ENCODE assay signal across 8 cellular contexts in genomic region chr11:118820412-118821357, GRCh38. TPM values are rescaled to one million over a fixed set of nuclear protein-coding genes. Genes with fewer than 3 reads are reported as not detected.
DNase-seq lines count a peak whose midpoint lies in the region; ATAC-seq and TF ChIP-seq lines count a peak whose summit lies in the region.

No MANE protein-coding gene starts in this region.

- ATAC-seq in activated CD8-positive, alpha-beta T cell treated with anti-CD3 and anti-CD28 coated beads for 36 hours: peak; percentile 86
- no peak for ATAC-seq in activated CD8-positive, alpha-beta T cell treated with anti-CD3 and anti-CD28 coated beads, Interleukin-2, amount 10 ng/mL, durations not matched to agents 7 days and 5 days
- ATAC-seq in HG02610 (IDR thresholded peaks at IDR 0.05; ENCODE audit: unreplicated experiment): peak; percentile 94

- CTCF ChIA-PET in activated CD8-positive, alpha-beta T cell treated with anti-CD3 and anti-CD28 coated beads for 36 hours (lab: Charles Lee): interaction anchor here (1.2 to 1.8 kb wide), 2 partner anchors 11 to 30 kb away, joined by 3 to 6 read pairs; partner anchors contain the start of gene DDX6
- CTCF ChIA-PET in activated CD8-positive, alpha-beta T cell treated with anti-CD3 and anti-CD28 coated beads, Interleukin-2, amount 10 ng/mL, durations not matched to agents 7 days and 5 days (lab: Charles Lee): interaction anchor here (1.0 kb wide), 1 partner anchor 28 kb away, joined by 6 read pairs; no protein-coding TSS in a partner anchor

- POLR2A ChIA-PET in activated CD8-positive, alpha-beta T cell treated with anti-CD3 and anti-CD28 coated beads for 36 hours (lab: Charles Lee): interaction anchor here (0.6 to 1.0 kb wide), 3 partner anchors 30 to 108 kb away, joined by 3 read pairs; partner anchors contain the start of gene DDX6
- POLR2A ChIA-PET in activated CD8-positive, alpha-beta T cell treated with anti-CD3 and anti-CD28 coated beads, Interleukin-2, amount 10 ng/mL, durations not matched to agents 7 days and 5 days (lab: Charles Lee): interaction anchor here (0.6 kb wide), 1 partner anchor 287 kb away, joined by 3 read pairs; the partner anchor contains the start of gene C2CD2L

- H3K27ac ChIP-seq in coronary artery: peak overlapping the region; percentile 45 to 81

- H3K4me3 ChIP-seq in coronary artery: no peak overlapping the region

- intact Hi-C loops in activated CD8-positive, alpha-beta T cell treated with anti-CD3 and anti-CD28 coated beads for 36 hours (cut with micrococcal nuclease): no loop called here

- H3K27me3 Mint-ChIP-seq in activated CD8-positive, alpha-beta T cell treated with anti-CD3 and anti-CD28 coated beads for 36 hours: no peaks in the 10 kb centered on the region
- H3K27me3 Mint-ChIP-seq in activated CD8-positive, alpha-beta T cell treated with anti-CD3 and anti-CD28 coated beads, Interleukin-2, amount 10 ng/mL, durations not matched to agents 7 days and 5 days (ENCODE audit: low read depth): no peaks in the 10 kb centered on the region

- no peak for TF ChIP-seq CTCF in activated CD8-positive, alpha-beta T cell treated with anti-CD3 and anti-CD28 coated beads for 36 hours (IDR thresholded peaks at IDR 0.05)
- TF ChIP-seq CTCF in coronary artery (IDR thresholded peaks at IDR 0.05): no peak

- peak; percentile 44 for DNase-seq in activated CD8-positive, alpha-beta T cell treated with anti-CD3 and anti-CD28 coated beads for 36 hours
- no peak for DNase-seq in activated CD8-positive, alpha-beta T cell treated with anti-CD3 and anti-CD28 coated beads, Interleukin-2, amount 10 ng/mL, durations not matched to agents 7 days and 5 days
- peak; percentile 85 for DNase-seq in NCI-H2196 treated with DMSO at 0.1 percent for 48 hours (lab: John Stamatoyannopoulos, UW; ENCODE audit: unreplicated experiment)
- DNase-seq in coronary artery (ENCODE audit: low spot score): peak; percentile 92
- DNase-seq in myocyte (ENCODE audit: low read depth): peak; percentile 36
- no peak for DNase-seq in AML-193 (lab: John Stamatoyannopoulos, UW)
- no peak for DNase-seq in activated CD4-positive, alpha-beta T cell treated with anti-CD3 and anti-CD28 coated beads for 4 hours

- H3K4me3 Mint-ChIP-seq in activated CD8-positive, alpha-beta T cell treated with anti-CD3 and anti-CD28 coated beads for 36 hours: no peak overlapping the region
- no peak overlapping the region for H3K4me3 Mint-ChIP-seq in activated CD8-positive, alpha-beta T cell treated with anti-CD3 and anti-CD28 coated beads, Interleukin-2, amount 10 ng/mL, durations not matched to agents 7 days and 5 days

- H3K36me3 Mint-ChIP-seq in activated CD8-positive, alpha-beta T cell treated with anti-CD3 and anti-CD28 coated beads for 36 hours (ENCODE audit: low read depth): no peaks in the 10 kb centered on the region
- H3K36me3 Mint-ChIP-seq in activated CD8-positive, alpha-beta T cell treated with anti-CD3 and anti-CD28 coated beads, Interleukin-2, amount 10 ng/mL, durations not matched to agents 7 days and 5 days (ENCODE audit: low read depth): no peaks in the 10 kb centered on the region

- H3K9me3 Mint-ChIP-seq in activated CD8-positive, alpha-beta T cell treated with anti-CD3 and anti-CD28 coated beads for 36 hours: no peaks in the 10 kb centered on the region
- no peaks in the 10 kb centered on the region for H3K9me3 Mint-ChIP-seq in activated CD8-positive, alpha-beta T cell treated with anti-CD3 and anti-CD28 coated beads, Interleukin-2, amount 10 ng/mL, durations not matched to agents 7 days and 5 days (ENCODE audit: insufficient read depth)

- H3K4me1 Mint-ChIP-seq in activated CD8-positive, alpha-beta T cell treated with anti-CD3 and anti-CD28 coated beads for 36 hours (ENCODE audit: low read depth): peaks cover 17% of the 10 kb centered on the region
- H3K4me1 Mint-ChIP-seq in activated CD8-positive, alpha-beta T cell treated with anti-CD3 and anti-CD28 coated beads, Interleukin-2, amount 10 ng/mL, durations not matched to agents 7 days and 5 days (ENCODE audit: low read depth): peaks cover 10% of the 10 kb centered on the region

- peak overlapping the region; percentile 59 for H3K27ac Mint-ChIP-seq in activated CD8-positive, alpha-beta T cell treated with anti-CD3 and anti-CD28 coated beads for 36 hours
- no peak overlapping the region for H3K27ac Mint-ChIP-seq in activated CD8-positive, alpha-beta T cell treated with anti-CD3 and anti-CD28 coated beads, Interleukin-2, amount 10 ng/mL, durations not matched to agents 7 days and 5 days

RNA-seq across cellular contexts. Expression of gene DDX6, which starts 29.7 kb away (rescaled TPM):
- 100 to 1,000 TPM; 155 to 158 TPM for total RNA-seq in activated CD8-positive, alpha-beta T cell treated with anti-CD3 and anti-CD28 coated beads for 36 hours
- 100 to 1,000 TPM; 143 to 152 TPM for total RNA-seq in activated CD8-positive, alpha-beta T cell treated with anti-CD3 and anti-CD28 coated beads, Interleukin-2, amount 10 ng/mL, durations not matched to agents 7 days and 5 days
- total RNA-seq in myocyte: 99.1 and 119 TPM in 2 replicates
- 35.4 TPM for polyA plus RNA-seq in myocyte (2012)

Comparison
In these comparisons a context has a peak if more than half of its experiments do, and no peak if none do; other contexts are left out.
1. DNase-seq: peak in activated CD8-positive, alpha-beta T cell treated with anti-CD3 and anti-CD28 coated beads for 36 hours (single experiment), NCI-H2196 treated with DMSO at 0.1 percent for 48 hours (single experiment), coronary artery (single experiment) and myocyte (single experiment); none in activated CD8-positive, alpha-beta T cell treated with anti-CD3 and anti-CD28 coated beads, Interleukin-2, amount 10 ng/mL, durations not matched to agents 7 days and 5 days (single experiment), AML-193 (0 of 2) and activated CD4-positive, alpha-beta T cell treated with anti-CD3 and anti-CD28 coated beads for 4 hours (0 of 2).